8 cellular contexts compared by ENCODE assay signal in the genomic region with DNA sequence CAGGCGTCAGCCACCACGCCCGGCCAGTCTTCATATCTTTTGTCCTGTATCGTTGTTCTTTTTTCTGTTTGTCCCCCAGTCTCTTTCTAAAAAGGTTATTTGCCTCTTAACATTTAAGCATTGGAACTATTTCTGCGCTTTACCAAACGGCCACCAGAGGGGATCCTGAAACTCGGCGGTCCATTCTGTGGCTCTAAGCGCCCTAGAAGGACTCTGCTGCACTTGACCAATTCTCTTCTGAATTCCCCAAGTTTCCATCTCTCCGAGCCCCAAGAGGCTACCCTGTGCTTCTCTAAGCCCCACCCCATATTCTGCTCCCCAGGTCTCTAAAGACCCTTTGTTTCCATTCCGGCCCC.
DNase-seq lines count a peak whose midpoint lies in the region; ATAC-seq and TF ChIP-seq lines count a peak whose summit lies in the region.

No MANE protein-coding gene starts in this region.

- no peak overlapping the region for H3K4me3 ChIP-seq in foreskin fibroblast (ENCODE audit: low read depth in 1 of 2, low read length in 2 of 2)

- peak; percentile 47 for ATAC-seq in GM18502 (IDR thresholded peaks at IDR 0.05; ENCODE audit: poor library complexity, unreplicated experiment)
- no peak for ATAC-seq in HG02678 (IDR thresholded peaks at IDR 0.05; ENCODE audit: unreplicated experiment)

- peak; percentile 3 for TF ChIP-seq CTCF in foreskin fibroblast (IDR thresholded peaks at IDR 0.05; ENCODE audit: low read depth, low read length)

- DNase-seq in NCI-H345 treated with DMSO at 0.1 percent for 48 hours (lab: John Stamatoyannopoulos, UW; ENCODE audit: unreplicated experiment) (peak; percentile 48), foreskin fibroblast (no peak), putamen (ENCODE audit: low spot score) (peak; percentile 37), NCI-H226 (no peak), NCI-H1436 treated with DMSO at 0.1 percent for 48 hours (lab: John Stamatoyannopoulos, UW) (no peak)
- no peak for DNase-seq in activated T-cell treated with anti-CD3 and anti-CD28 coated beads, Interleukin-2, amount 50 U/mL, for 48 hours

Comparison
In these comparisons a context has a peak if more than half of its experiments do, and no peak if none do; other contexts are left out.
1. DNase-seq: peak in NCI-H345 treated with DMSO at 0.1 percent for 48 hours (single experiment) and putamen (single experiment); none in foreskin fibroblast (0 of 2), activated T-cell treated with anti-CD3 and anti-CD28 coated beads, Interleukin-2, amount 50 U/mL, for 48 hours (0 of 2), NCI-H226 (single experiment) and NCI-H1436 treated with DMSO at 0.1 percent for 48 hours (single experiment).